Comparison of ENCODE assay signal across 8 cellular contexts in genomic region chr14:101964297-101965144, GRCh38. TPM values are rescaled to one million over a fixed set of nuclear protein-coding genes. Genes with fewer than 3 reads are reported as not detected.
DNase-seq lines count a peak whose midpoint lies in the region; ATAC-seq and TF ChIP-seq lines count a peak whose summit lies in the region.

Gene DYNC1H1 (plus strand): TSS chr14:101964573. CDS start chr14:101964692, 119 bp downstream.

- 0 to 1% (median 0%) methylated on average over 10 to 108 of the region's 108 CpGs for WGBS in spleen, 5 donors

- H3K36me3 ChIP-seq in spleen: peaks cover 0 to 13% (median 0%) of the 10 kb centered on the region in 6 donors

- peak; percentile 96 for TF ChIP-seq POLR2A in GM19099 (IDR thresholded peaks at IDR 0.05; ENCODE audit: extremely low read depth, insufficient read length, low read depth)
- peak; percentile 75 to 96 (median 90) for TF ChIP-seq POLR2A in spleen (IDR thresholded peaks at IDR 0.05)

- H3K4me1 ChIP-seq in spleen: peaks cover 17 to 75% (median 50%) of the 10 kb centered on the region in 6 donors

- H3K4me3 ChIP-seq in spleen: peak within 1 kb of the TSS; percentile 82 to 100 (median 94)

- H3K27ac ChIP-seq in spleen: peak within 1 kb of the TSS; percentile 89 to 96 (median 94)

- DNase-seq in AG09319 (ENCODE audit: extremely low read depth, low read depth): peak; percentile 79
- peak; percentile 88 for DNase-seq in NCI-H460 (ENCODE audit: extremely low read depth, low read depth)
- peak; percentile 90 for DNase-seq in central memory CD4-positive, alpha-beta T cell
- DNase-seq in iris pigment epithelial cell (ENCODE audit: low read depth): peak; percentile 97
- DNase-seq in spleen: peak; percentile 98

- intact Hi-C loops in spleen (cut with DNase I; ENCODE audit: low total_unique reads): loop anchor here (5.0 to 10.0 kb wide), 2 partner anchors 123 to 260 kb away; partner anchors contain the start of gene HSP90AA1

- ATAC-seq in HG03354 (IDR thresholded peaks at IDR 0.05; ENCODE audit: poor library complexity, severe bottlenecking, unreplicated experiment): peak; percentile 79
- peak; percentile 89 to 90 for ATAC-seq in activated CD4-positive, CD25-positive, alpha-beta regulatory T cell treated with anti-CD3 and anti-CD28 coated beads, Interleukin-2, amount 50 U/mL, for 24 hours

- H3K9me3 ChIP-seq in spleen: no peaks in the 10 kb centered on the region

- H3K27me3 ChIP-seq in spleen (replicated peaks in 1 of 7): no peaks in the 10 kb centered on the region

- TF ChIP-seq CTCF in AG09319 (IDR thresholded peaks at IDR 0.05; ENCODE audit: low read depth, low read length) (no peak), spleen (IDR thresholded peaks at IDR 0.05 in 8 of 11, conservative IDR thresholded peaks at IDR 0.05 in 3 of 11) (no peak)

RNA-seq across cellular contexts. Expression of gene DYNC1H1, which starts in this region (rescaled TPM):
- total RNA-seq in NCI-H460 (2014; rRNA removed; shearing (Covaris generic)): 1,235 and 1,394 TPM in 2 replicates
- polyA plus RNA-seq in NCI-H460 (2014; cell fraction: nucleus; rRNA removed): 916 and 1,245 TPM in 2 replicates
- total RNA-seq in spleen: 100 to 1,000 TPM; 270 to 446 (median 403) TPM
- 10 to 100 TPM; 65.9 to 85.8 (median 70.5) TPM for polyA plus RNA-seq in spleen

Comparison
In these comparisons a context has a peak if more than half of its experiments do, and no peak if none do; other contexts are left out.
1. Peak in every context shown above with its lines: DNase-seq, ATAC-seq, H3K4me3 ChIP-seq and H3K27ac ChIP-seq.